ENCODE assay signal across 13 cellular contexts in genomic region chr12:111792155-111792876, GRCh38. TPM values are rescaled to one million over a fixed set of nuclear protein-coding genes. Genes with fewer than 3 reads are reported as not detected.
A peak's percentile ranks its signal among the peaks of the same experiment; 100 is the strongest.
DNase-seq lines count a peak whose midpoint lies in the region; ATAC-seq and TF ChIP-seq lines count a peak whose summit lies in the region.
"Had no signal": no experiment of that assay in that cellular context is flagged by ENCODE, and none has a peak within 500 bp of the region (broad histone marks: within the 10 kb centered on the region; RNA-seq: fewer than 3 reads in every experiment).

No MANE protein-coding gene starts in this region.

- POLR2A ChIA-PET in Caco-2 (lab: Charles Lee) = no interaction called here
- POLR2A ChIA-PET in GM10248 (lab: Yijun Ruan, JAX) = no interaction called here

- CTCF ChIA-PET in Caco-2 (lab: Charles Lee) (no interaction called here), GM10248 (lab: Yijun Ruan, JAX) (no interaction called here)

- H3K27me3 Mint-ChIP-seq in Caco-2 (ENCODE audit: insufficient read depth, unreplicated experiment) = no peaks in the 10 kb centered on the region
- H3K27me3 Mint-ChIP-seq in progenitor cell of endocrine pancreas = no peaks in the 10 kb centered on the region
- H3K27me3 Mint-ChIP-seq: B cell had no signal

- 83 to 85% methylated on average over 27 of the region's 27 CpGs for WGBS in heart right ventricle, 2 donors

- intact Hi-C loops in Caco-2 (cut with micrococcal nuclease; ENCODE audit: unreplicated experiment) (no loop called here), heart right ventricle (cut with DNase I) (loop anchor here in 1 of 10 donors (5.0 kb wide), 1 partner anchor 35 kb away; no protein-coding TSS in a partner anchor)

- H3K4me1 Mint-ChIP-seq in Caco-2 (ENCODE audit: low read depth, unreplicated experiment) = no peaks in the 10 kb centered on the region
- no peaks in the 10 kb centered on the region for H3K4me1 Mint-ChIP-seq in progenitor cell of endocrine pancreas (ENCODE audit: low read depth)
- H3K4me1 Mint-ChIP-seq: B cell had no signal

- H3K9me3 Mint-ChIP-seq in Caco-2 (ENCODE audit: unreplicated experiment) (no peaks in the 10 kb centered on the region), progenitor cell of endocrine pancreas (ENCODE audit: low read depth) (no peaks in the 10 kb centered on the region)
- H3K9me3 Mint-ChIP-seq: HFFc6 had no signal

- H3K4me3 ChIP-seq in Caco-2 (ENCODE audit: low read depth, low read length) = no peak overlapping the region
- H3K4me3 ChIP-seq in heart right ventricle = no peak overlapping the region
- H3K4me3 ChIP-seq: hepatocyte had no signal

- BruUV-seq in Caco-2 (replicated peaks; lab: Mats Ljungman, UMichigan) = TSS peak; percentile 9

- H3K36me3 Mint-ChIP-seq in Caco-2 (ENCODE audit: insufficient read depth, unreplicated experiment) = peaks cover 82% of the 10 kb centered on the region
- peaks cover 13% of the 10 kb centered on the region for H3K36me3 Mint-ChIP-seq in progenitor cell of endocrine pancreas (ENCODE audit: insufficient read depth)

- H3K27ac ChIP-seq in heart right ventricle = peak overlapping the region; percentile 46 to 82 (median 70)
- H3K27ac ChIP-seq: hepatocyte had no signal

- ATAC-seq in heart right ventricle = peak; percentile 80 to 93 (median 90)

- H3K4me1 ChIP-seq in Caco-2 (no peaks in the 10 kb centered on the region), heart right ventricle (peaks cover 4 to 23% (median 11%) of the 10 kb centered on the region in 9 donors)

- H3K27ac Mint-ChIP-seq in Caco-2 (ENCODE audit: unreplicated experiment) (peak overlapping the region; percentile 69), progenitor cell of endocrine pancreas (peak overlapping the region; percentile 69)
- H3K27ac Mint-ChIP-seq: B cell, HFFc6 had no signal

- H3K4me3 Mint-ChIP-seq in Caco-2 (ENCODE audit: unreplicated experiment) (no peak overlapping the region), progenitor cell of endocrine pancreas (ENCODE audit: low read depth) (no peak overlapping the region)
- H3K4me3 Mint-ChIP-seq: B cell, HFFc6 had no signal

- TF ChIP-seq CTCF in Caco-2 (IDR thresholded peaks at IDR 0.05; ENCODE audit: insufficient read depth in 1 of 2, low read depth in 1 of 2, low read length in 1 of 2, severe bottlenecking in 1 of 2, unreplicated experiment in 1 of 2) = no peak
- no peak for TF ChIP-seq CTCF in heart right ventricle (IDR thresholded peaks at IDR 0.05)
- no peak for TF ChIP-seq CTCF in progenitor cell of endocrine pancreas (IDR thresholded peaks at IDR 0.05; ENCODE audit: unreplicated experiment)
- TF ChIP-seq CTCF in GM10248 (IDR thresholded peaks at IDR 0.05; ENCODE audit: control extremely low read depth, extremely low read depth, low read depth, missing control alignments) = no peak

- H3K36me3 ChIP-seq in Caco-2 (ENCODE audit: control insufficient read depth, insufficient read depth, low read length) (peaks cover 2% of the 10 kb centered on the region), heart right ventricle (peaks cover 0 to 93% (median 56%) of the 10 kb centered on the region in 9 donors)

- H3K9me3 ChIP-seq in Caco-2 (no peaks in the 10 kb centered on the region), heart right ventricle (no peaks in the 10 kb centered on the region)

- H3K27me3 ChIP-seq in Caco-2 (replicated peaks; ENCODE audit: control insufficient read depth, insufficient read depth, low read length) (no peaks in the 10 kb centered on the region), heart right ventricle (no peaks in the 10 kb centered on the region)
- H3K27me3 ChIP-seq: hepatocyte had no signal

- DNase-seq in Caco-2 (no peak), amniotic epithelial cell (ENCODE audit: low read depth) (peak; percentile 43), heart right ventricle (peak; percentile 53 to 68), progenitor cell of endocrine pancreas (ENCODE audit: low spot score, unreplicated experiment) (no peak), GM10248 (ENCODE audit: extremely low spot score) (no peak), NCI-H2227 treated with DMSO at 0.1 percent for 48 hours (lab: John Stamatoyannopoulos, UW) (no peak), SHP77 (lab: John Stamatoyannopoulos, UW) (no peak)
- DNase-seq in stimulated activated CD4-positive, alpha-beta T cell treated with anti-CD3 and anti-CD28 coated beads, Interleukin-12 subunit alpha, Interleukin-12 subunit beta, amount 100 ng/mL, for 4 hours = no peak
- DNase-seq: activated CD4-positive, CD25-positive, alpha-beta regulatory T cell; HFFc6; NCI-H510A had no signal

RNA-seq across cellular contexts. Expression of gene ALDH2, which starts 25.6 kb away (rescaled TPM):
- total RNA-seq in Caco-2 (2022) = 170 and 196 TPM in 2 replicates
- total RNA-seq in heart right ventricle = 100 to 1,000 TPM; 240 to 403 (median 348) TPM
- polyA plus RNA-seq in heart right ventricle = 100 to 1,000 TPM in 1 of 2 donors, 10 to 100 TPM in 1; 60.6 to 151 TPM
- 47.3 and 47.6 TPM in 2 replicates for total RNA-seq in progenitor cell of endocrine pancreas

RNA-seq across cellular contexts. Expression of gene MAPKAPK5, which starts 49.7 kb away (rescaled TPM):
- 89.5 and 90.1 TPM in 2 replicates for total RNA-seq in Caco-2 (2022)
- total RNA-seq in heart right ventricle = 10 to 100 TPM; 22.1 to 28.6 (median 23.6) TPM
- polyA plus RNA-seq in heart right ventricle = 10 to 100 TPM in 1 of 2 donors, 1 to 10 TPM in 1; 9.1 to 22.6 TPM
- total RNA-seq in progenitor cell of endocrine pancreas = 71.5 and 78.7 TPM in 2 replicates

Comparison
In these comparisons a context has a peak if more than half of its experiments do, and no peak if none do; other contexts are left out.
1. DNase-seq: peak in amniotic epithelial cell (single experiment) and heart right ventricle (2 of 2); none in Caco-2 (0 of 2), progenitor cell of endocrine pancreas (single experiment), stimulated activated CD4-positive, alpha-beta T cell treated with anti-CD3 and anti-CD28 coated beads, Interleukin-12 subunit alpha, Interleukin-12 subunit beta, amount 100 ng/mL, for 4 hours (single experiment), GM10248 (single experiment), NCI-H2227 treated with DMSO at 0.1 percent for 48 hours (single experiment) and SHP77 (0 of 2).